ENCODE assay signal across 28 cellular contexts in the genomic region with DNA sequence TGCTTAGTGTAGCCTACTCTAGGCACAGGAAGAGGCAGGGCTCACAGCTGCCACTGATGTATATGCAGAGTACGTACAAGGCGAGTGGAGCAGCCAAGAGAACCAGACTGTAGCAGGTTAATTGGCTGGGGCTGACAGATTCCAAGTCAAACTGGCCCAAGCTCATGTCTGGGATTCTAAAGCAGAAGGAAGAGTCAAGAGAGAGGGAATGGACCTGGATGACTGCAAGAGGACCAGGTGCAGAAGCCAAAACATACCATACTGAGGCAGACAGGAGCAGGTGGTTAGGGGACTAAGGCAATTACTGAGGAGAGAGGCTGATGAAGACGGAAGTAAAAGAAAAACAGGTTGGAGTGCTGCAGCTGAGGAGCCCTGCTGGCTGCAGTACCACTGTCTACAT. TPM values are rescaled to one million over a fixed set of nuclear protein-coding genes. Genes with fewer than 3 reads are reported as not detected.
A peak's percentile ranks its signal among the peaks of the same experiment; 100 is the strongest.
DNase-seq lines count a peak whose midpoint lies in the region; ATAC-seq, FAIRE-seq and TF ChIP-seq lines count a peak whose summit lies in the region.
"Had no signal": no experiment of that assay in that cellular context is flagged by ENCODE, and none has a peak within 500 bp of the region (broad histone marks: within the 10 kb centered on the region; RNA-seq: fewer than 3 reads in every experiment).

No MANE protein-coding gene starts in this region.

- H3K27me3 ChIP-seq in WERI-Rb-1 (ENCODE audit: insufficient read depth, low read depth, severe bottlenecking), result no peaks in the 10 kb centered on the region
- peaks cover 27% of the 10 kb centered on the region for H3K27me3 ChIP-seq in smooth muscle cell (ENCODE audit: low read depth)
- H3K27me3 ChIP-seq: dorsolateral prefrontal cortex, ovary, testis, vagina had no signal

- no peak overlapping the region for H3K27ac ChIP-seq in WERI-Rb-1
- no peak overlapping the region for H3K27ac ChIP-seq in smooth muscle cell (ENCODE audit: low read depth)
- H3K27ac ChIP-seq: dorsolateral prefrontal cortex, ovary, PC-9, testis, vagina had no signal

- H3K27me3 Mint-ChIP-seq in stimulated activated memory B cell treated with anti-CD40 and anti-IgM and Interleukin-4, amounts not matched to agents 10 μg/mL and 1 μg/mL and 100 μg/mL, for 72 hours, result peaks cover 45% of the 10 kb centered on the region

- H3K9me3 Mint-ChIP-seq in stimulated activated memory B cell treated with anti-CD40 and anti-IgM and Interleukin-4, amounts not matched to agents 10 μg/mL and 1 μg/mL and 100 μg/mL, for 72 hours, result peaks cover 12% of the 10 kb centered on the region
- H3K9me3 Mint-ChIP-seq: HFFc6 had no signal

- H3K4me1 ChIP-seq in smooth muscle cell (ENCODE audit: low read depth), result no peaks in the 10 kb centered on the region
- H3K4me1 ChIP-seq: testis, vagina had no signal

- no peak overlapping the region for H2AFZ ChIP-seq in smooth muscle cell (ENCODE audit: low read depth)
- H2AFZ ChIP-seq: GM23338, PC-9 had no signal

- no peak for ATAC-seq in stimulated activated memory B cell treated with anti-CD40 and anti-IgM and Interleukin-4, amounts not matched to agents 10 μg/mL and 1 μg/mL and 100 μg/mL, for 72 hours
- ATAC-seq in HG02970 (IDR thresholded peaks at IDR 0.05; ENCODE audit: low FRiP score, unreplicated experiment), result no peak
- ATAC-seq: activated CD8-positive, alpha-beta T cell treated with anti-CD3 and anti-CD28 coated beads, Interleukin-2, amount 10 ng/mL, durations not matched to agents 7 days and 5 days; GM23338; T-cell had no signal

- no peaks in the 10 kb centered on the region for H3K79me2 ChIP-seq in smooth muscle cell (ENCODE audit: low read depth)

- DNase-seq in DMS53 (lab: John Stamatoyannopoulos, UW) (peak; percentile 75), GM12892 (ENCODE audit: insufficient read length) (no peak), NCI-H446 treated with DMSO at 0.1 percent for 48 hours (lab: John Stamatoyannopoulos, UW) (peak; percentile 88), WERI-Rb-1 (peak; percentile 33), smooth muscle cell (lab: John Stamatoyannopoulos, UW; ENCODE audit: unreplicated experiment) (no peak)
- DNase-seq: activated CD8-positive, alpha-beta T cell treated with anti-CD3 and anti-CD28 coated beads, Interleukin-2, amount 10 ng/mL, durations not matched to agents 7 days and 5 days; activated effector memory CD4-positive, alpha-beta T cell treated with anti-CD3 and anti-CD28 coated beads, Interleukin-2, amount 50 U/mL, for 16 hours; activated naive CD8-positive, alpha-beta T cell treated with anti-CD3 and anti-CD28 coated beads, Interleukin-2, amount 10 ng/mL, durations not matched to agents 7 days and 5 days; activated T-cell treated with anti-CD3 and anti-CD28 coated beads for 4 hours; GDM1; HFFc6; NCI-H2081; ovary; PC-9; stimulated activated CD4-positive, alpha-beta T cell treated with anti-CD3 and anti-CD28 coated beads, Interleukin-4, amount 100 ng/mL, for 4 hours; stimulated activated naive CD4-positive, alpha-beta T cell treated with Interleukin-2 at 50 U/mL for 16 hours; T-cell; testis had no signal

- H3K36me3 ChIP-seq in WERI-Rb-1, result no peaks in the 10 kb centered on the region
- no peaks in the 10 kb centered on the region for H3K36me3 ChIP-seq in smooth muscle cell (ENCODE audit: low read depth)
- H3K36me3 ChIP-seq: ovary, vagina had no signal

- no peaks in the 10 kb centered on the region for H3K4me1 Mint-ChIP-seq in stimulated activated memory B cell treated with anti-CD40 and anti-IgM and Interleukin-4, amounts not matched to agents 10 μg/mL and 1 μg/mL and 100 μg/mL, for 72 hours
- H3K4me1 Mint-ChIP-seq: activated naive CD8-positive, alpha-beta T cell treated with anti-CD3 and anti-CD28 coated beads, Interleukin-2, amount 10 ng/mL, durations not matched to agents 7 days and 5 days; central memory CD8-positive, alpha-beta T cell; nephron had no signal

- H3K4me3 ChIP-seq in WERI-Rb-1 (ENCODE audit: low read depth, low read length), result no peak overlapping the region
- H3K4me3 ChIP-seq in smooth muscle cell, result no peak overlapping the region
- H3K4me3 ChIP-seq: dorsolateral prefrontal cortex, GM23338, ovary, PC-9, testis, vagina had no signal

- WGBS in smooth muscle cell (ENCODE audit: low lambda C conversion rate), result 93% methylated on average over 3 of the region's 3 CpGs

- peak; percentile 38 for FAIRE-seq in GM12892 (lab: Jason Lieb, UNC)
- FAIRE-seq: keratinocyte had no signal

- no peaks in the 10 kb centered on the region for H3K36me3 Mint-ChIP-seq in stimulated activated memory B cell treated with anti-CD40 and anti-IgM and Interleukin-4, amounts not matched to agents 10 μg/mL and 1 μg/mL and 100 μg/mL, for 72 hours
- H3K36me3 Mint-ChIP-seq: activated naive CD8-positive, alpha-beta T cell treated with anti-CD3 and anti-CD28 coated beads, Interleukin-2, amount 10 ng/mL, durations not matched to agents 7 days and 5 days; T-cell had no signal

- H3K9me3 ChIP-seq in WERI-Rb-1 (ENCODE audit: severe bottlenecking) (peaks cover 25% of the 10 kb centered on the region), smooth muscle cell (replicated peaks; ENCODE audit: low read depth) (no peaks in the 10 kb centered on the region)
- H3K9me3 ChIP-seq: ovary, testis, vagina had no signal

- no peak overlapping the region for H3K4me2 ChIP-seq in smooth muscle cell
- H3K4me2 ChIP-seq: GM23338, PC-9 had no signal

- H3K9ac ChIP-seq in smooth muscle cell (ENCODE audit: low read depth), result no peak overlapping the region

- H3K4me3 Mint-ChIP-seq in stimulated activated memory B cell treated with anti-CD40 and anti-IgM and Interleukin-4, amounts not matched to agents 10 μg/mL and 1 μg/mL and 100 μg/mL, for 72 hours, result no peak overlapping the region
- H3K4me3 Mint-ChIP-seq: activated CD8-positive, alpha-beta T cell treated with anti-CD3 and anti-CD28 coated beads, Interleukin-2, amount 10 ng/mL, durations not matched to agents 7 days and 5 days; activated naive CD8-positive, alpha-beta T cell treated with anti-CD3 and anti-CD28 coated beads, Interleukin-2, amount 10 ng/mL, durations not matched to agents 7 days and 5 days; central memory CD8-positive, alpha-beta T cell; GM23338; HFFc6; nephron; T-cell had no signal

- no peaks in the 10 kb centered on the region for H4K20me1 ChIP-seq in smooth muscle cell (ENCODE audit: low read depth)

- no peaks in the 10 kb centered on the region for H3F3A ChIP-seq in smooth muscle cell (ENCODE audit: low read depth)

- peak; percentile 10; the same call in 1 of the 2 replicates for TF ChIP-seq CTCF in WERI-Rb-1 (IDR thresholded peaks at IDR 0.05; ENCODE audit: low read depth, low read length)
- TF ChIP-seq CTCF in smooth muscle cell (IDR thresholded peaks at IDR 0.05; ENCODE audit: borderline replicate concordance, insufficient read depth, poor library complexity, severe bottlenecking), result no peak

- no peak for TF ChIP-seq POLR2A in GM12892 (IDR thresholded peaks at IDR 0.05; ENCODE audit: low read depth, low read length)

- no peak overlapping the region for H3K27ac Mint-ChIP-seq in stimulated activated memory B cell treated with anti-CD40 and anti-IgM and Interleukin-4, amounts not matched to agents 10 μg/mL and 1 μg/mL and 100 μg/mL, for 72 hours
- H3K27ac Mint-ChIP-seq: activated CD8-positive, alpha-beta T cell treated with anti-CD3 and anti-CD28 coated beads, Interleukin-2, amount 10 ng/mL, durations not matched to agents 7 days and 5 days; activated naive CD8-positive, alpha-beta T cell treated with anti-CD3 and anti-CD28 coated beads, Interleukin-2, amount 10 ng/mL, durations not matched to agents 7 days and 5 days; GM23338; HFFc6; nephron; T-cell had no signal

RNA-seq across cellular contexts. Expression of a gene that starts 51.3 kb away (rescaled TPM):
- 0.30 TPM for polyA plus RNA-seq in GM12892 (2012; ENCODE audit: missing spikeins)
- 1.2 and 1.3 TPM in 2 replicates for total RNA-seq in smooth muscle cell
- polyA plus RNA-seq in smooth muscle cell, result 0.83 and 2.4 TPM in 2 replicates
- total RNA-seq: activated CD8-positive, alpha-beta T cell treated with anti-CD3 and anti-CD28 coated beads, Interleukin-2, amount 10 ng/mL, durations not matched to agents 7 days and 5 days; activated naive CD8-positive, alpha-beta T cell treated with anti-CD3 and anti-CD28 coated beads, Interleukin-2, amount 10 ng/mL, durations not matched to agents 7 days and 5 days; glomerular endothelial cell; HFFc6; mononuclear cell had no signal
- polyA plus RNA-seq: keratinocyte had no signal

Comparison
In these comparisons a context has a peak if more than half of its experiments do, and no peak if none do; other contexts are left out.
1. DNase-seq: peak in DMS53 (single experiment), NCI-H446 treated with DMSO at 0.1 percent for 48 hours (single experiment) and WERI-Rb-1 (single experiment); none in GM12892 (single experiment) and smooth muscle cell (single experiment).